ENCODE assay signal across 26 cellular contexts in genomic region chr13:72199640-72200039, GRCh38.
"Had no signal": no experiment of that assay in that cellular context is flagged by ENCODE, and none has a peak within 500 bp of the region (broad histone marks: within the 10 kb centered on the region; RNA-seq: fewer than 3 reads in every experiment).

No MANE protein-coding gene starts in this region.

- DNase-seq: activated CD4-positive, alpha-beta memory T cell treated with anti-CD3 and anti-CD28 coated beads for 36 hours; activated CD4-positive, alpha-beta T cell treated with anti-CD3 and anti-CD28 coated beads, Interleukin-2, amount 10 ng/mL, durations not matched to agents 7 days and 5 days; activated CD4-positive, CD25-positive, alpha-beta regulatory T cell; activated CD8-positive, alpha-beta memory T cell treated with anti-CD3 and anti-CD28 coated beads for 24 hours; activated effector memory CD4-positive, alpha-beta T cell treated with anti-CD3 and anti-CD28 coated beads, Interleukin-2, amount 50 U/mL, for 16 hours; activated naive CD4-positive, alpha-beta T cell treated with anti-CD3 and anti-CD28 coated beads for 36 hours; activated T-cell treated with anti-CD3 and anti-CD28 coated beads, Interleukin-2, amount 50 U/mL, for 4 hours; amygdala; MM.1S; NCI-H1105; NCI-H1436; NCI-H1694 treated with DMSO at 0.1 percent for 48 hours; NCI-H2029 treated with DMSO at 0.1 percent for 48 hours; NCI-H446; NK-92 treated with Interleukin-12 subunit alpha and Interleukin-12 subunit beta, amount 100 ng/mL, for 24 hours; SHP77; T-helper 17 cell; T1000 had no signal

- H3K36me3 ChIP-seq: SJSA1 had no signal

- H3K27me3 Mint-ChIP-seq: activated CD4-positive, alpha-beta memory T cell treated with anti-CD3 and anti-CD28 coated beads for 36 hours; activated CD4-positive, alpha-beta T cell treated with anti-CD3 and anti-CD28 coated beads, Interleukin-2, amount 10 ng/mL, durations not matched to agents 7 days and 5 days; activated naive CD8-positive, alpha-beta T cell; central memory CD8-positive, alpha-beta T cell; T-helper 17 cell had no signal

- H3K9me3 Mint-ChIP-seq: activated CD4-positive, alpha-beta memory T cell treated with anti-CD3 and anti-CD28 coated beads for 36 hours; activated CD4-positive, alpha-beta T cell treated with anti-CD3 and anti-CD28 coated beads, Interleukin-2, amount 10 ng/mL, durations not matched to agents 7 days and 5 days; activated T-cell treated with anti-CD3 and anti-CD28 coated beads, Interleukin-2, amount 50 U/mL, for 4 hours; brain; central memory CD8-positive, alpha-beta T cell had no signal

- H3K27ac Mint-ChIP-seq: activated CD4-positive, alpha-beta memory T cell treated with anti-CD3 and anti-CD28 coated beads for 36 hours; activated CD4-positive, alpha-beta T cell treated with anti-CD3 and anti-CD28 coated beads, Interleukin-2, amount 10 ng/mL, durations not matched to agents 7 days and 5 days; activated naive CD4-positive, alpha-beta T cell treated with anti-CD3 and anti-CD28 coated beads for 36 hours; activated naive CD8-positive, alpha-beta T cell; T-helper 17 cell had no signal

- FAIRE-seq: astrocyte, RCC 7860, TTC549 had no signal

- H3K27ac ChIP-seq: SJSA1 had no signal

- H3K4me3 ChIP-seq: SJSA1 had no signal

- H3K36me3 Mint-ChIP-seq: activated CD4-positive, alpha-beta memory T cell treated with anti-CD3 and anti-CD28 coated beads for 36 hours; activated naive CD8-positive, alpha-beta T cell; brain had no signal

- H3K4me3 Mint-ChIP-seq: activated CD4-positive, alpha-beta memory T cell treated with anti-CD3 and anti-CD28 coated beads for 36 hours; activated CD4-positive, alpha-beta T cell treated with anti-CD3 and anti-CD28 coated beads, Interleukin-2, amount 10 ng/mL, durations not matched to agents 7 days and 5 days; activated naive CD4-positive, alpha-beta T cell treated with anti-CD3 and anti-CD28 coated beads for 36 hours; activated naive CD8-positive, alpha-beta T cell; activated T-cell treated with anti-CD3 and anti-CD28 coated beads, Interleukin-2, amount 50 U/mL, for 4 hours; central memory CD8-positive, alpha-beta T cell; T-helper 17 cell had no signal

- H3K4me1 Mint-ChIP-seq: activated CD4-positive, alpha-beta T cell treated with anti-CD3 and anti-CD28 coated beads, Interleukin-2, amount 10 ng/mL, durations not matched to agents 7 days and 5 days; central memory CD8-positive, alpha-beta T cell; T-helper 17 cell had no signal

- H3K27me3 ChIP-seq: SJSA1 had no signal

- H3K4me1 ChIP-seq: SJSA1 had no signal

- ATAC-seq: activated T-cell treated with anti-CD3 and anti-CD28 coated beads, Interleukin-2, amount 50 U/mL, for 4 hours; SK-N-SH treated with all-trans-retinoic acid at 6 μM for 48 hours; T-helper 17 cell had no signal

- H3K9me3 ChIP-seq: SJSA1 had no signal
